In the genomic region with DNA sequence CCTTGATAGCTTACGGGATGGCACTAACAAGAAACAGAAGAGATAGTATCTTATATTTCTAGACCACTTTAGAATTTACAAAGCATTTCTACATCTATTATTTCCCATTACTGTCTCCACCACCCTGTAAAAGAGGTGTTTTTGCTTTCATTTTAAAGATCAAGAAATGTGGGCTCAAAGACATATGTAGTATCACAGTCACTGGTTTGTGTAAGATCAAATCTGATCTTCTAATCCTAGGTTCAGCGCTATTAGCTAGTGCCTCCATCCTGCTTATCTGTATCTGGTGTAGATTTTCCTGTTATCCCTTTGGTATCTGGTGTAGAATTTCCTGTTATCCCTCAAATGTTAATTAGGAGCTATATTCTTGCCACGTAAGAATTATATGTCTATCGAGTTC, we compare ENCODE assay signal across 23 cellular contexts. TPM values are rescaled to one million over a fixed set of nuclear protein-coding genes. Genes with fewer than 3 reads are reported as not detected.
"Had no signal": no experiment of that assay in that cellular context is flagged by ENCODE, and none has a peak within 500 bp of the region (broad histone marks: within the 10 kb centered on the region; RNA-seq: fewer than 3 reads in every experiment).

No MANE protein-coding gene starts in this region.

- DNase-seq: dermis blood vessel endothelial cell; dorsolateral prefrontal cortex; effector CD4-positive, alpha-beta T cell; effector memory CD4-positive, alpha-beta T cell; foreskin keratinocyte; heart left ventricle; hypothalamus; immature natural killer cell; islet precursor cell; kidney; kidney glomerular epithelial cell; left colon; left ventricle myocardium superior; lower lobe of right lung; mesenchymal stem cell; mucosa of descending colon; naive B cell; naive thymus-derived CD8-positive, alpha-beta T cell had no signal

- ATAC-seq: foreskin keratinocyte; gastroesophageal sphincter; heart left ventricle; left colon; left lobe of liver; left ventricle myocardium superior; lower lobe of right lung; mucosa of descending colon; naive thymus-derived CD8-positive, alpha-beta T cell had no signal

- H3K4me1 Mint-ChIP-seq: immature natural killer cell; mesothelial cell of epicardium; naive B cell; naive thymus-derived CD8-positive, alpha-beta T cell had no signal

- H3K27ac Mint-ChIP-seq: immature natural killer cell; mesothelial cell of epicardium; naive B cell; naive thymus-derived CD8-positive, alpha-beta T cell had no signal

- H3K4me3 Mint-ChIP-seq: immature natural killer cell; mesothelial cell of epicardium; naive B cell; naive thymus-derived CD8-positive, alpha-beta T cell had no signal

- H3K36me3 Mint-ChIP-seq: immature natural killer cell, mesothelial cell of epicardium had no signal

- FAIRE-seq: endothelial cell of umbilical vein, frontal cortex, kidney had no signal

RNA-seq across cellular contexts. Expression of gene PTGER3, which starts 56.8 kb away (rescaled TPM):
- total RNA-seq: dermis blood vessel endothelial cell, endothelial cell of umbilical vein, foreskin keratinocyte had no signal
- polyA plus RNA-seq: foreskin keratinocyte; immature natural killer cell; naive thymus-derived CD8-positive, alpha-beta T cell had no signal
